In the genomic region with DNA sequence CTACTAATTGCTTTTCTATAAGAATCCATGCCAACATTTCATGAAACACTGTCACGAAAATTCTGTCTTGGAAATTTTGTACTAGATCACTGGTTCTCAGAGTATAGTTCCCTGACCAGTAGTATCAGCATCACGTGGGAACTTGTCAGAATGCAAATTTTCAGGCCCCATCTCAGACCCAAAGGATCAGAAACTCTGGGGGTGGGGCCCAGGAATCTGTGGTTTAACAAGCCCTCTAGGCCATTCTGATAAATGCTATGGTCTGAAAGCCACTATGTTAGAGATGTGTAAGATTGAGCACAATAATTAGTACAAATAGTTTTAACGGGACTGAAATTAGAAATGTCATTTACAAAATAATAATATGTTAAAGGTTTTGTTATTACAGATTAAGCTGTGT, we compare ENCODE assay signal across 28 cellular contexts.
"Had no signal": no experiment of that assay in that cellular context is flagged by ENCODE, and none has a peak within 500 bp of the region (broad histone marks: within the 10 kb centered on the region; RNA-seq: fewer than 3 reads in every experiment).

No MANE protein-coding gene starts in this region.

- H3K4me1 Mint-ChIP-seq: immature natural killer cell; naive thymus-derived CD4-positive, alpha-beta T cell; stimulated activated naive B cell treated with anti-CD40 and anti-IgM and Interleukin-4, amounts not matched to agents 10 μg/mL and 1 μg/mL and 100 μg/mL, for 72 hours had no signal

- H3K27me3 ChIP-seq: pancreas, stomach, testis, thyroid gland, transverse colon, upper lobe of left lung, vagina had no signal

- H3K27ac ChIP-seq: left ventricle myocardium inferior, pancreas, prostate gland, skin epidermis, stomach, testis, thyroid gland, transverse colon, upper lobe of left lung, vagina had no signal

- H3K36me3 Mint-ChIP-seq: immature natural killer cell; naive thymus-derived CD4-positive, alpha-beta T cell; natural killer cell treated with Interleukin-12 subunit alpha and Interleukin-12 subunit beta and Interleukin-15 and Interleukin-18, amount 100 ng/mL, for 72 hours; stimulated activated naive B cell treated with anti-CD40 and anti-IgM and Interleukin-4, amounts not matched to agents 10 μg/mL and 1 μg/mL and 100 μg/mL, for 72 hours had no signal

- FAIRE-seq: islet of Langerhans, pancreas had no signal

- H3K36me3 ChIP-seq: left ventricle myocardium inferior, pancreas, prostate gland, stomach, thyroid gland, transverse colon, upper lobe of left lung, vagina had no signal

- DNase-seq: hippocampal formation; immature natural killer cell; left ventricle myocardium inferior; midbrain; mucosa of descending colon; naive thymus-derived CD4-positive, alpha-beta T cell; nucleus accumbens; pancreas; retina; right cardiac atrium; stimulated activated CD4-positive, alpha-beta T cell treated with anti-CD3 and anti-CD28 coated beads, Interleukin-12 subunit alpha, Interleukin-12 subunit beta, amount 100 ng/mL, for 4 hours; stimulated activated CD4-positive, alpha-beta T cell treated with anti-CD3 and anti-CD28 coated beads, Interleukin-15, amount 100 ng/mL, for 24 hours; stimulated activated CD4-positive, alpha-beta T cell treated with anti-CD3 and anti-CD28 coated beads, Interleukin-2, amount 100 ng/mL, for 24 hours; stimulated activated CD4-positive, alpha-beta T cell treated with anti-CD3 and anti-CD28 coated beads, Interleukin-4, amount 100 ng/mL, for 1 hour; stimulated activated naive B cell treated with anti-CD40 and anti-IgM and Interleukin-4, amounts not matched to agents 10 μg/mL and 1 μg/mL and 100 μg/mL, for 72 hours; stimulated activated naive CD8-positive, alpha-beta T cell treated with anti-CD3 and anti-CD28 coated beads, Interleukin-15, Interleukin-2, amounts not matched to agents 100 U/mL and 50 U/mL, for 24 hours; stomach; testis; thyroid gland; transverse colon; upper lobe of left lung had no signal

- H3K4me3 ChIP-seq: left ventricle myocardium inferior, lung, mucosa of descending colon, pancreas, prostate gland, skin epidermis, stomach, testis, thyroid gland, transverse colon, upper lobe of left lung, vagina had no signal

- H3K4me1 ChIP-seq: left ventricle myocardium inferior, pancreas, prostate gland, stomach, testis, thyroid gland, transverse colon, upper lobe of left lung, vagina had no signal

- H3K9me3 Mint-ChIP-seq: natural killer cell treated with Interleukin-12 subunit alpha and Interleukin-12 subunit beta and Interleukin-15 and Interleukin-18, amount 100 ng/mL, for 72 hours had no signal

- H3K4me3 Mint-ChIP-seq: immature natural killer cell; naive thymus-derived CD4-positive, alpha-beta T cell; natural killer cell treated with Interleukin-12 subunit alpha and Interleukin-12 subunit beta and Interleukin-15 and Interleukin-18, amount 100 ng/mL, for 72 hours; stimulated activated naive B cell treated with anti-CD40 and anti-IgM and Interleukin-4, amounts not matched to agents 10 μg/mL and 1 μg/mL and 100 μg/mL, for 72 hours had no signal

- H3K9me3 ChIP-seq: left ventricle myocardium inferior, mucosa of descending colon, pancreas, prostate gland, stomach, testis, thyroid gland, transverse colon, upper lobe of left lung, vagina had no signal

- H3K27ac Mint-ChIP-seq: immature natural killer cell; naive thymus-derived CD4-positive, alpha-beta T cell; natural killer cell treated with Interleukin-12 subunit alpha and Interleukin-12 subunit beta and Interleukin-15 and Interleukin-18, amount 100 ng/mL, for 72 hours; stimulated activated naive B cell treated with anti-CD40 and anti-IgM and Interleukin-4, amounts not matched to agents 10 μg/mL and 1 μg/mL and 100 μg/mL, for 72 hours had no signal

- ATAC-seq: mucosa of descending colon; naive thymus-derived CD4-positive, alpha-beta T cell; natural killer cell treated with Interleukin-12 subunit alpha and Interleukin-12 subunit beta and Interleukin-15 and Interleukin-18, amount 100 ng/mL, for 72 hours; pancreas; right cardiac atrium; sciatic nerve; stimulated activated naive B cell treated with anti-CD40 and anti-IgM and Interleukin-4, amounts not matched to agents 10 μg/mL and 1 μg/mL and 100 μg/mL, for 72 hours; stimulated activated naive CD8-positive, alpha-beta T cell treated with anti-CD3 and anti-CD28 coated beads, Interleukin-15, Interleukin-2, amounts not matched to agents 100 U/mL and 50 U/mL, for 24 hours had no signal

- H3K27me3 Mint-ChIP-seq: naive thymus-derived CD4-positive, alpha-beta T cell; natural killer cell treated with Interleukin-12 subunit alpha and Interleukin-12 subunit beta and Interleukin-15 and Interleukin-18, amount 100 ng/mL, for 72 hours; stimulated activated naive B cell treated with anti-CD40 and anti-IgM and Interleukin-4, amounts not matched to agents 10 μg/mL and 1 μg/mL and 100 μg/mL, for 72 hours had no signal
